Comparison of ENCODE assay signal across 1 cellular context in the genomic region with DNA sequence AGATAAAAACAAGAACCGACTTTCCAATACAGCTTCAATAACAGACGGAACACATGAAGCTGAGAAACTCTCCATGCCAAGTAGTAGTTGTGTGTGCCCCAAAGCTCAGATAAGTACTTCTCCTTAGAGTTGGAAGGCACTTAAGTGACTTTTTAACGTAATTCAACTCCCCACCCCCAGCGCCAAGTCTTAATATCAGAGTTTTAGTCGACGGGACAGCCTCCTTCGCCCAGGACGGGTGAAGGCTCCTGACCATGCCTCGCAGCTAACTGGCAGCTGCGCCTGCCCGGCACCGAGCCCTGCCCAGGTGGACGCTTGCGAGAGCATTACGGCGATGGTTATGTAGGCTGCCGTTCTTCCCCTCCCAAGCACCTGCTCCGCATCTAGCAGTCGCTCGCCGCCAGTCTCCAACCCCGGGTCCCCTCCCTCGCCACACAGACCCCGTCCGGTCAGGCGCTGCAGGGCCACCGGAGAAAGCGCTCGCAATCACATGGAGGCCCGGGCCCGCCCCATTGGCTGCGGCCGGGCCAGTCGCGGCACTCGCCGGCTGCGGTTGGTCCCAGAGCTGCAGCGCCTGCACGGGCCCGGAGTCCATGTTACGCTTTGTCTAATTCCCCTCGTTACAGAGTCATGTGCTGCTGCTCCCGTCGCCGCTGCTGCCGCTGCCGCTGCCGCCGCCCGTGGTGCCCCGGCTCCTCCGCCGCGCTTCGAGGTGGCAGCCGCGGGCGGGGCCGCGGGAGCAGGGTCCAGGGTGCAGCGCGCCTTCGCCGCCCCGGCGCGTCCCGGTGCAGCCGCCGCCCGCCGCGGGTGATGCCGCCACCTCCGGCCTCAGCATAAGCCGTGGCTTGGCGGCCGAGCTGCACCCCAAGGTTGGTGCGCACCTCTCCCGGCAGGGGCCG.
A peak's percentile ranks its signal among the peaks of the same experiment; 100 is the strongest.
TF ChIP-seq lines count a peak whose summit lies in the region.

A gene (plus strand): TSS at position 610 of the 899 bp plus-strand sequence. CDS start 112,037 bp downstream, outside the sequence.

TF ChIP-seq in K562, 482 proteins besides CTCF, POLR2A, EP300 and RAD21 (continued from another document and continues in another):
- TF ChIP-seq, protein P1, sequence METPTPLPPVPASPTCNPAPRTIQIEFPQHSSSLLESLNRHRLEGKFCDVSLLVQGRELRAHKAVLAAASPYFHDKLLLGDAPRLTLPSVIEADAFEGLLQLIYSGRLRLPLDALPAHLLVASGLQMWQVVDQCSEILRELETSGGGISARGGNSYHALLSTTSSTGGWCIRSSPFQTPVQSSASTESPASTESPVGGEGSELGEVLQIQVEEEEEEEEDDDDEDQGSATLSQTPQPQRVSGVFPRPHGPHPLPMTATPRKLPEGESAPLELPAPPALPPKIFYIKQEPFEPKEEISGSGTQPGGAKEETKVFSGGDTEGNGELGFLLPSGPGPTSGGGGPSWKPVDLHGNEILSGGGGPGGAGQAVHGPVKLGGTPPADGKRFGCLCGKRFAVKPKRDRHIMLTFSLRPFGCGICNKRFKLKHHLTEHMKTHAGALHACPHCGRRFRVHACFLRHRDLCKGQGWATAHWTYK (CRISPR knock-in tag; IDR thresholded peaks at IDR 0.05): peak; percentile 56; the same call in 1 of the 2 replicates
- TF ChIP-seq BCOR (IDR thresholded peaks at IDR 0.05): 0 out of 2 replicates have a peak, but pooled peaks have one; percentile 19
- peak; percentile 82 for TF ChIP-seq NFYB (IDR thresholded peaks at IDR 0.05; ENCODE audit: extremely low read depth, insufficient read length)
- peak; percentile 78; the same call in 1 of the 2 replicates for TF ChIP-seq FOXK1 (CRISPR knock-in tag; IDR thresholded peaks at IDR 0.05; ENCODE audit: borderline replicate concordance)
- TF ChIP-seq, protein P2, sequence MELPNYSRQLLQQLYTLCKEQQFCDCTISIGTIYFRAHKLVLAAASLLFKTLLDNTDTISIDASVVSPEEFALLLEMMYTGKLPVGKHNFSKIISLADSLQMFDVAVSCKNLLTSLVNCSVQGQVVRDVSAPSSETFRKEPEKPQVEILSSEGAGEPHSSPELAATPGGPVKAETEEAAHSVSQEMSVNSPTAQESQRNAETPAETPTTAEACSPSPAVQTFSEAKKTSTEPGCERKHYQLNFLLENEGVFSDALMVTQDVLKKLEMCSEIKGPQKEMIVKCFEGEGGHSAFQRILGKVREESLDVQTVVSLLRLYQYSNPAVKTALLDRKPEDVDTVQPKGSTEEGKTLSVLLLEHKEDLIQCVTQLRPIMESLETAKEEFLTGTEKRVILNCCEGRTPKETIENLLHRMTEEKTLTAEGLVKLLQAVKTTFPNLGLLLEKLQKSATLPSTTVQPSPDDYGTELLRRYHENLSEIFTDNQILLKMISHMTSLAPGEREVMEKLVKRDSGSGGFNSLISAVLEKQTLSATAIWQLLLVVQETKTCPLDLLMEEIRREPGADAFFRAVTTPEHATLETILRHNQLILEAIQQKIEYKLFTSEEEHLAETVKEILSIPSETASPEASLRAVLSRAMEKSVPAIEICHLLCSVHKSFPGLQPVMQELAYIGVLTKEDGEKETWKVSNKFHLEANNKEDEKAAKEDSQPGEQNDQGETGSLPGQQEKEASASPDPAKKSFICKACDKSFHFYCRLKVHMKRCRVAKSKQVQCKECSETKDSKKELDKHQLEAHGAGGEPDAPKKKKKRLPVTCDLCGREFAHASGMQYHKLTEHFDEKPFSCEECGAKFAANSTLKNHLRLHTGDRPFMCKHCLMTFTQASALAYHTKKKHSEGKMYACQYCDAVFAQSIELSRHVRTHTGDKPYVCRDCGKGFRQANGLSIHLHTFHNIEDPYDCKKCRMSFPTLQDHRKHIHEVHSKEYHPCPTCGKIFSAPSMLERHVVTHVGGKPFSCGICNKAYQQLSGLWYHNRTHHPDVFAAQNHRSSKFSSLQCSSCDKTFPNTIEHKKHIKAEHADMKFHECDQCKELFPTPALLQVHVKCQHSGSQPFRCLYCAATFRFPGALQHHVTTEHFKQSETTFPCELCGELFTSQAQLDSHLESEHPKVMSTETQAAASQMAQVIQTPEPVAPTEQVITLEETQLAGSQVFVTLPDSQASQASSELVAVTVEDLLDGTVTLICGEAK (IDR thresholded peaks at IDR 0.05): no peak
- TF ChIP-seq, protein P2 (CRISPR knock-in tag; IDR thresholded peaks at IDR 0.05): 0 out of 2 replicates have a peak, but pooled peaks have one; percentile 19
- TF ChIP-seq ZNF232 (CRISPR knock-in tag; IDR thresholded peaks at IDR 0.05): 0 out of 2 replicates have a peak, but pooled peaks have one; percentile 39
- peak; percentile 60 for TF ChIP-seq TAF1 (IDR thresholded peaks at IDR 0.05; ENCODE audit: control insufficient read depth, extremely low read depth, insufficient read depth, low read length, severe bottlenecking)
- TF ChIP-seq, protein P3, sequence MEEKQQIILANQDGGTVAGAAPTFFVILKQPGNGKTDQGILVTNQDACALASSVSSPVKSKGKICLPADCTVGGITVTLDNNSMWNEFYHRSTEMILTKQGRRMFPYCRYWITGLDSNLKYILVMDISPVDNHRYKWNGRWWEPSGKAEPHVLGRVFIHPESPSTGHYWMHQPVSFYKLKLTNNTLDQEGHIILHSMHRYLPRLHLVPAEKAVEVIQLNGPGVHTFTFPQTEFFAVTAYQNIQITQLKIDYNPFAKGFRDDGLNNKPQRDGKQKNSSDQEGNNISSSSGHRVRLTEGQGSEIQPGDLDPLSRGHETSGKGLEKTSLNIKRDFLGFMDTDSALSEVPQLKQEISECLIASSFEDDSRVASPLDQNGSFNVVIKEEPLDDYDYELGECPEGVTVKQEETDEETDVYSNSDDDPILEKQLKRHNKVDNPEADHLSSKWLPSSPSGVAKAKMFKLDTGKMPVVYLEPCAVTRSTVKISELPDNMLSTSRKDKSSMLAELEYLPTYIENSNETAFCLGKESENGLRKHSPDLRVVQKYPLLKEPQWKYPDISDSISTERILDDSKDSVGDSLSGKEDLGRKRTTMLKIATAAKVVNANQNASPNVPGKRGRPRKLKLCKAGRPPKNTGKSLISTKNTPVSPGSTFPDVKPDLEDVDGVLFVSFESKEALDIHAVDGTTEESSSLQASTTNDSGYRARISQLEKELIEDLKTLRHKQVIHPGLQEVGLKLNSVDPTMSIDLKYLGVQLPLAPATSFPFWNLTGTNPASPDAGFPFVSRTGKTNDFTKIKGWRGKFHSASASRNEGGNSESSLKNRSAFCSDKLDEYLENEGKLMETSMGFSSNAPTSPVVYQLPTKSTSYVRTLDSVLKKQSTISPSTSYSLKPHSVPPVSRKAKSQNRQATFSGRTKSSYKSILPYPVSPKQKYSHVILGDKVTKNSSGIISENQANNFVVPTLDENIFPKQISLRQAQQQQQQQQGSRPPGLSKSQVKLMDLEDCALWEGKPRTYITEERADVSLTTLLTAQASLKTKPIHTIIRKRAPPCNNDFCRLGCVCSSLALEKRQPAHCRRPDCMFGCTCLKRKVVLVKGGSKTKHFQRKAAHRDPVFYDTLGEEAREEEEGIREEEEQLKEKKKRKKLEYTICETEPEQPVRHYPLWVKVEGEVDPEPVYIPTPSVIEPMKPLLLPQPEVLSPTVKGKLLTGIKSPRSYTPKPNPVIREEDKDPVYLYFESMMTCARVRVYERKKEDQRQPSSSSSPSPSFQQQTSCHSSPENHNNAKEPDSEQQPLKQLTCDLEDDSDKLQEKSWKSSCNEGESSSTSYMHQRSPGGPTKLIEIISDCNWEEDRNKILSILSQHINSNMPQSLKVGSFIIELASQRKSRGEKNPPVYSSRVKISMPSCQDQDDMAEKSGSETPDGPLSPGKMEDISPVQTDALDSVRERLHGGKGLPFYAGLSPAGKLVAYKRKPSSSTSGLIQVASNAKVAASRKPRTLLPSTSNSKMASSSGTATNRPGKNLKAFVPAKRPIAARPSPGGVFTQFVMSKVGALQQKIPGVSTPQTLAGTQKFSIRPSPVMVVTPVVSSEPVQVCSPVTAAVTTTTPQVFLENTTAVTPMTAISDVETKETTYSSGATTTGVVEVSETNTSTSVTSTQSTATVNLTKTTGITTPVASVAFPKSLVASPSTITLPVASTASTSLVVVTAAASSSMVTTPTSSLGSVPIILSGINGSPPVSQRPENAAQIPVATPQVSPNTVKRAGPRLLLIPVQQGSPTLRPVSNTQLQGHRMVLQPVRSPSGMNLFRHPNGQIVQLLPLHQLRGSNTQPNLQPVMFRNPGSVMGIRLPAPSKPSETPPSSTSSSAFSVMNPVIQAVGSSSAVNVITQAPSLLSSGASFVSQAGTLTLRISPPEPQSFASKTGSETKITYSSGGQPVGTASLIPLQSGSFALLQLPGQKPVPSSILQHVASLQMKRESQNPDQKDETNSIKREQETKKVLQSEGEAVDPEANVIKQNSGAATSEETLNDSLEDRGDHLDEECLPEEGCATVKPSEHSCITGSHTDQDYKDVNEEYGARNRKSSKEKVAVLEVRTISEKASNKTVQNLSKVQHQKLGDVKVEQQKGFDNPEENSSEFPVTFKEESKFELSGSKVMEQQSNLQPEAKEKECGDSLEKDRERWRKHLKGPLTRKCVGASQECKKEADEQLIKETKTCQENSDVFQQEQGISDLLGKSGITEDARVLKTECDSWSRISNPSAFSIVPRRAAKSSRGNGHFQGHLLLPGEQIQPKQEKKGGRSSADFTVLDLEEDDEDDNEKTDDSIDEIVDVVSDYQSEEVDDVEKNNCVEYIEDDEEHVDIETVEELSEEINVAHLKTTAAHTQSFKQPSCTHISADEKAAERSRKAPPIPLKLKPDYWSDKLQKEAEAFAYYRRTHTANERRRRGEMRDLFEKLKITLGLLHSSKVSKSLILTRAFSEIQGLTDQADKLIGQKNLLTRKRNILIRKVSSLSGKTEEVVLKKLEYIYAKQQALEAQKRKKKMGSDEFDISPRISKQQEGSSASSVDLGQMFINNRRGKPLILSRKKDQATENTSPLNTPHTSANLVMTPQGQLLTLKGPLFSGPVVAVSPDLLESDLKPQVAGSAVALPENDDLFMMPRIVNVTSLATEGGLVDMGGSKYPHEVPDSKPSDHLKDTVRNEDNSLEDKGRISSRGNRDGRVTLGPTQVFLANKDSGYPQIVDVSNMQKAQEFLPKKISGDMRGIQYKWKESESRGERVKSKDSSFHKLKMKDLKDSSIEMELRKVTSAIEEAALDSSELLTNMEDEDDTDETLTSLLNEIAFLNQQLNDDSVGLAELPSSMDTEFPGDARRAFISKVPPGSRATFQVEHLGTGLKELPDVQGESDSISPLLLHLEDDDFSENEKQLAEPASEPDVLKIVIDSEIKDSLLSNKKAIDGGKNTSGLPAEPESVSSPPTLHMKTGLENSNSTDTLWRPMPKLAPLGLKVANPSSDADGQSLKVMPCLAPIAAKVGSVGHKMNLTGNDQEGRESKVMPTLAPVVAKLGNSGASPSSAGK (IDR thresholded peaks at IDR 0.05): peak; percentile 98
- TF ChIP-seq SMAD1 (IDR thresholded peaks at IDR 0.05; ENCODE audit: low read depth, low read length, partially characterized antibody): no peak
- peak; percentile 52 for TF ChIP-seq POLR2AphosphoS5 (IDR thresholded peaks at IDR 0.05; ENCODE audit: control insufficient read depth, insufficient read depth, low read depth, low read length)
- no peak for TF ChIP-seq ZNF24 (IDR thresholded peaks at IDR 0.05)
- TF ChIP-seq FOSL1 (tag; conservative IDR thresholded peaks at IDR 0.05): peak; percentile 29; the same call in 1 of the 2 replicates
- TF ChIP-seq CTBP1 (IDR thresholded peaks at IDR 0.05; ENCODE audit: borderline replicate concordance): peak; percentile 77
- TF ChIP-seq, protein P4, sequence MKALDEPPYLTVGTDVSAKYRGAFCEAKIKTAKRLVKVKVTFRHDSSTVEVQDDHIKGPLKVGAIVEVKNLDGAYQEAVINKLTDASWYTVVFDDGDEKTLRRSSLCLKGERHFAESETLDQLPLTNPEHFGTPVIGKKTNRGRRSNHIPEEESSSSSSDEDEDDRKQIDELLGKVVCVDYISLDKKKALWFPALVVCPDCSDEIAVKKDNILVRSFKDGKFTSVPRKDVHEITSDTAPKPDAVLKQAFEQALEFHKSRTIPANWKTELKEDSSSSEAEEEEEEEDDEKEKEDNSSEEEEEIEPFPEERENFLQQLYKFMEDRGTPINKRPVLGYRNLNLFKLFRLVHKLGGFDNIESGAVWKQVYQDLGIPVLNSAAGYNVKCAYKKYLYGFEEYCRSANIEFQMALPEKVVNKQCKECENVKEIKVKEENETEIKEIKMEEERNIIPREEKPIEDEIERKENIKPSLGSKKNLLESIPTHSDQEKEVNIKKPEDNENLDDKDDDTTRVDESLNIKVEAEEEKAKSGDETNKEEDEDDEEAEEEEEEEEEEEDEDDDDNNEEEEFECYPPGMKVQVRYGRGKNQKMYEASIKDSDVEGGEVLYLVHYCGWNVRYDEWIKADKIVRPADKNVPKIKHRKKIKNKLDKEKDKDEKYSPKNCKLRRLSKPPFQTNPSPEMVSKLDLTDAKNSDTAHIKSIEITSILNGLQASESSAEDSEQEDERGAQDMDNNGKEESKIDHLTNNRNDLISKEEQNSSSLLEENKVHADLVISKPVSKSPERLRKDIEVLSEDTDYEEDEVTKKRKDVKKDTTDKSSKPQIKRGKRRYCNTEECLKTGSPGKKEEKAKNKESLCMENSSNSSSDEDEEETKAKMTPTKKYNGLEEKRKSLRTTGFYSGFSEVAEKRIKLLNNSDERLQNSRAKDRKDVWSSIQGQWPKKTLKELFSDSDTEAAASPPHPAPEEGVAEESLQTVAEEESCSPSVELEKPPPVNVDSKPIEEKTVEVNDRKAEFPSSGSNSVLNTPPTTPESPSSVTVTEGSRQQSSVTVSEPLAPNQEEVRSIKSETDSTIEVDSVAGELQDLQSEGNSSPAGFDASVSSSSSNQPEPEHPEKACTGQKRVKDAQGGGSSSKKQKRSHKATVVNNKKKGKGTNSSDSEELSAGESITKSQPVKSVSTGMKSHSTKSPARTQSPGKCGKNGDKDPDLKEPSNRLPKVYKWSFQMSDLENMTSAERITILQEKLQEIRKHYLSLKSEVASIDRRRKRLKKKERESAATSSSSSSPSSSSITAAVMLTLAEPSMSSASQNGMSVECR (CRISPR knock-in tag; IDR thresholded peaks at IDR 0.05): peak; percentile 62; the same call in 1 of the 2 replicates
